9 cellular contexts compared by ENCODE assay signal in genomic region chr11:46248270-46249102, GRCh38. TPM values are rescaled to one million over a fixed set of nuclear protein-coding genes. Genes with fewer than 3 reads are reported as not detected.
DNase-seq lines count a peak whose midpoint lies in the region; ATAC-seq and TF ChIP-seq lines count a peak whose summit lies in the region.
"Had no signal": no experiment of that assay in that cellular context is flagged by ENCODE, and none has a peak within 500 bp of the region (broad histone marks: within the 10 kb centered on the region; RNA-seq: fewer than 3 reads in every experiment).

No MANE protein-coding gene starts in this region.

- no peak overlapping the region for H3K27ac Mint-ChIP-seq in natural killer cell treated with Interleukin-12 subunit alpha and Interleukin-12 subunit beta and Interleukin-15 and Interleukin-18, amount 100 ng/mL, for 72 hours
- H3K27ac Mint-ChIP-seq in natural killer cell, result no peak overlapping the region
- peak overlapping the region; percentile 89 for H3K27ac Mint-ChIP-seq in type B pancreatic cell
- H3K27ac Mint-ChIP-seq: T-helper 2 cell treated with Interferon-gamma antibody and Interleukin-4, amounts not matched to agents 5 μg/mL and 100 μg/mL, for 36 hours had no signal

- no peaks in the 10 kb centered on the region for H3K36me3 Mint-ChIP-seq in natural killer cell treated with Interleukin-12 subunit alpha and Interleukin-12 subunit beta and Interleukin-15 and Interleukin-18, amount 100 ng/mL, for 72 hours
- H3K36me3 Mint-ChIP-seq in natural killer cell (no peaks in the 10 kb centered on the region), type B pancreatic cell (no peaks in the 10 kb centered on the region)

- peaks cover 0 to 7% of the 10 kb centered on the region in 2 donors for H3K27me3 Mint-ChIP-seq in natural killer cell treated with Interleukin-12 subunit alpha and Interleukin-12 subunit beta and Interleukin-15 and Interleukin-18, amount 100 ng/mL, for 72 hours
- H3K27me3 Mint-ChIP-seq in natural killer cell (ENCODE audit: low read depth in 2 of 2), result peaks cover 0 to 10% of the 10 kb centered on the region in 2 donors
- H3K27me3 Mint-ChIP-seq in type B pancreatic cell, result no peaks in the 10 kb centered on the region

- TF ChIP-seq CTCF in natural killer cell (IDR thresholded peaks at IDR 0.05) (no peak), type B pancreatic cell (conservative IDR thresholded peaks at IDR 0.05) (no peak)

- peaks cover 2 to 6% of the 10 kb centered on the region in 2 donors for H3K4me1 Mint-ChIP-seq in natural killer cell treated with Interleukin-12 subunit alpha and Interleukin-12 subunit beta and Interleukin-15 and Interleukin-18, amount 100 ng/mL, for 72 hours (ENCODE audit: low read depth in 2 of 2)
- peaks cover 0 to 1% of the 10 kb centered on the region in 2 donors for H3K4me1 Mint-ChIP-seq in natural killer cell
- H3K4me1 Mint-ChIP-seq in type B pancreatic cell (ENCODE audit: unreplicated experiment), result peaks cover 33% of the 10 kb centered on the region

- intact Hi-C loops in natural killer cell (cut with micrococcal nuclease), result no loop called here

- no peaks in the 10 kb centered on the region for H3K9me3 Mint-ChIP-seq in natural killer cell treated with Interleukin-12 subunit alpha and Interleukin-12 subunit beta and Interleukin-15 and Interleukin-18, amount 100 ng/mL, for 72 hours
- H3K9me3 Mint-ChIP-seq in natural killer cell (no peaks in the 10 kb centered on the region), type B pancreatic cell (no peaks in the 10 kb centered on the region)
- H3K9me3 Mint-ChIP-seq: T-helper 2 cell treated with Interferon-gamma antibody and Interleukin-4, amounts not matched to agents 5 μg/mL and 100 μg/mL, for 36 hours had no signal

- H3K4me3 Mint-ChIP-seq in natural killer cell treated with Interleukin-12 subunit alpha and Interleukin-12 subunit beta and Interleukin-15 and Interleukin-18, amount 100 ng/mL, for 72 hours, result no peak overlapping the region
- no peak overlapping the region for H3K4me3 Mint-ChIP-seq in natural killer cell
- H3K4me3 Mint-ChIP-seq in type B pancreatic cell, result no peak overlapping the region
- H3K4me3 Mint-ChIP-seq: T-helper 2 cell treated with Interferon-gamma antibody and Interleukin-4, amounts not matched to agents 5 μg/mL and 100 μg/mL, for 36 hours had no signal

- ATAC-seq in natural killer cell treated with Interleukin-12 subunit alpha and Interleukin-12 subunit beta and Interleukin-15 and Interleukin-18, amount 100 ng/mL, for 72 hours, result no peak
- no peak for ATAC-seq in natural killer cell

- peak; percentile 46 for DNase-seq in natural killer cell treated with Interleukin-12 subunit alpha and Interleukin-12 subunit beta and Interleukin-15 and Interleukin-18, amount 100 ng/mL, for 72 hours (ENCODE audit: low spot score)
- DNase-seq in natural killer cell (no peak), T1000 (lab: John Stamatoyannopoulos, UW) (peak; percentile 22), glomerular visceral epithelial cell (ENCODE audit: extremely low spot score) (peak; percentile 93), type B pancreatic cell (ENCODE audit: extremely low spot score, unreplicated experiment) (no peak), NCI-H1436 treated with DMSO at 0.1 percent for 48 hours (lab: John Stamatoyannopoulos, UW) (no peak), cerebellar nuclear complex (lab: John Stamatoyannopoulos, UW) (no peak)
- DNase-seq in stimulated activated naive CD4-positive, alpha-beta T cell treated with Interleukin-2 at 50 U/mL for 16 hours (lab: John Stamatoyannopoulos, UW), result no peak

RNA-seq across cellular contexts. Expression of gene CREB3L1, which starts 29.0 kb away (rescaled TPM):
- total RNA-seq in natural killer cell treated with Interleukin-12 subunit alpha and Interleukin-12 subunit beta and Interleukin-15 and Interleukin-18, amount 100 ng/mL, for 72 hours, result not detected
- not detected for total RNA-seq in natural killer cell
- 9.8 and 20.8 TPM in 2 replicates for total RNA-seq in type B pancreatic cell (ENCODE audit: low replicate concordance)

Comparison
In these comparisons a context has a peak if more than half of its experiments do, and no peak if none do; other contexts are left out.
1. DNase-seq: peak in natural killer cell treated with Interleukin-12 subunit alpha and Interleukin-12 subunit beta and Interleukin-15 and Interleukin-18, amount 100 ng/mL, for 72 hours (single experiment), T1000 (single experiment) and glomerular visceral epithelial cell (single experiment); none in natural killer cell (single experiment), type B pancreatic cell (single experiment), NCI-H1436 treated with DMSO at 0.1 percent for 48 hours (single experiment), stimulated activated naive CD4-positive, alpha-beta T cell treated with Interleukin-2 at 50 U/mL for 16 hours (single experiment) and cerebellar nuclear complex (0 of 2).
2. RNA of gene CREB3L1, which starts 29.0 kb away (total RNA-seq): 9.8 to 20.8 TPM in type B pancreatic cell; not detected in natural killer cell treated with Interleukin-12 subunit alpha and Interleukin-12 subunit beta and Interleukin-15 and Interleukin-18, amount 100 ng/mL, for 72 hours and not detected in natural killer cell; every median in the first group is over 10 times any median in the second.